Comparison of ENCODE assay signal across 11 cellular contexts in genomic region chr3:18649666-18650363, GRCh38.
A peak's percentile ranks its signal among the peaks of the same experiment; 100 is the strongest.
DNase-seq lines count a peak whose midpoint lies in the region; ATAC-seq, FAIRE-seq and TF ChIP-seq lines count a peak whose summit lies in the region.
"Had no signal": no experiment of that assay in that cellular context is flagged by ENCODE, and none has a peak within 500 bp of the region (broad histone marks: within the 10 kb centered on the region; RNA-seq: fewer than 3 reads in every experiment).

No MANE protein-coding gene starts in this region.

- no peak for TF ChIP-seq RAD21 in HepG2 (CRISPR knock-in tag; IDR thresholded peaks at IDR 0.05)

- no peaks in the 10 kb centered on the region for H3K27me3 ChIP-seq in HepG2 (ENCODE audit: control insufficient read depth in 1 of 2, insufficient read depth in 2 of 2, low read length in 2 of 2)
- H3K27me3 ChIP-seq in right lobe of liver: no peaks in the 10 kb centered on the region
- no peaks in the 10 kb centered on the region for H3K27me3 ChIP-seq in spleen (replicated peaks in 1 of 7)
- H3K27me3 ChIP-seq in testis: no peaks in the 10 kb centered on the region

- no peaks in the 10 kb centered on the region for H3K36me3 ChIP-seq in HepG2 (replicated peaks in 1 of 2; ENCODE audit: control insufficient read depth in 1 of 2, insufficient read depth in 2 of 2, low read length in 2 of 2)
- no peaks in the 10 kb centered on the region for H3K36me3 ChIP-seq in right lobe of liver
- no peaks in the 10 kb centered on the region for H3K36me3 ChIP-seq in spleen
- no peaks in the 10 kb centered on the region for H3K36me3 ChIP-seq in testis (ENCODE audit: low read depth, missing control alignments)

- BruUV-seq in HepG2 (replicated peaks; lab: Mats Ljungman, UMichigan): no TSS peak

- intact Hi-C loops in HepG2 (cut with micrococcal nuclease; ENCODE audit: unreplicated experiment) (no loop called here), right lobe of liver (cut with DNase I) (no loop called here), spleen (cut with DNase I; ENCODE audit: low total_unique reads) (no loop called here), testis (cut with DNase I; ENCODE audit: low total_unique reads) (no loop called here)

- peaks cover 22% of the 10 kb centered on the region for H3K36me3 Mint-ChIP-seq in activated CD4-positive, alpha-beta memory T cell treated with anti-CD3 and anti-CD28 coated beads, Interleukin-2, amount 10 ng/mL, durations not matched to agents 7 days and 5 days (ENCODE audit: low read depth)

- POLR2A ChIA-PET in HepG2 (lab: Yijun Ruan, JAX): no interaction called here
- POLR2A ChIA-PET in activated CD4-positive, alpha-beta memory T cell treated with anti-CD3 and anti-CD28 coated beads, Interleukin-2, amount 10 ng/mL, durations not matched to agents 7 days and 5 days (lab: Charles Lee): interaction anchor here (0.7 to 5.3 kb wide), 13 partner anchors 7 to 208 kb away, joined by 3 to 26 read pairs (median 7); no protein-coding TSS in a partner anchor

- in situ Hi-C loops in HepG2 (cut with HindIII; ENCODE audit: extremely low pct_ligation_motif_present, low pct_unique_long_range_greater_than_20kb): no loop called here

- H3K27ac ChIP-seq in HepG2 (ENCODE audit: extremely low read length, insufficient read depth, low read length) (no peak overlapping the region), right lobe of liver (no peak overlapping the region), spleen (no peak overlapping the region), testis (no peak overlapping the region)
- H3K27ac ChIP-seq: epithelial cell of prostate had no signal

- no peaks in the 10 kb centered on the region for H4K20me1 ChIP-seq in HepG2 (ENCODE audit: insufficient read depth, low read length)

- H3K27me3 Mint-ChIP-seq in activated CD4-positive, alpha-beta memory T cell treated with anti-CD3 and anti-CD28 coated beads, Interleukin-2, amount 10 ng/mL, durations not matched to agents 7 days and 5 days: no peaks in the 10 kb centered on the region
- no peaks in the 10 kb centered on the region for H3K27me3 Mint-ChIP-seq in stimulated activated naive CD8-positive, alpha-beta T cell treated with anti-CD3 and anti-CD28 coated beads, Interleukin-15, amount 100 ng/mL, for 72 hours

- H2AFZ ChIP-seq in HepG2 (ENCODE audit: low read length): no peak overlapping the region

- no peak for TF ChIP-seq CTCF in HepG2 (CRISPR knock-in tag; IDR thresholded peaks at IDR 0.05)
- TF ChIP-seq CTCF in right lobe of liver (IDR thresholded peaks at IDR 0.05): no peak
- TF ChIP-seq CTCF in spleen (IDR thresholded peaks at IDR 0.05 in 8 of 11, conservative IDR thresholded peaks at IDR 0.05 in 3 of 11): no peak
- no peak for TF ChIP-seq CTCF in testis (IDR thresholded peaks at IDR 0.05)

- peaks cover 86% of the 10 kb centered on the region for H3K4me1 Mint-ChIP-seq in activated CD4-positive, alpha-beta memory T cell treated with anti-CD3 and anti-CD28 coated beads, Interleukin-2, amount 10 ng/mL, durations not matched to agents 7 days and 5 days
- peaks cover 71% of the 10 kb centered on the region for H3K4me1 Mint-ChIP-seq in stimulated activated naive CD8-positive, alpha-beta T cell treated with anti-CD3 and anti-CD28 coated beads, Interleukin-15, amount 100 ng/mL, for 72 hours

- H3K9me3 Mint-ChIP-seq in activated CD4-positive, alpha-beta memory T cell treated with anti-CD3 and anti-CD28 coated beads, Interleukin-2, amount 10 ng/mL, durations not matched to agents 7 days and 5 days: peaks cover 5% of the 10 kb centered on the region
- H3K9me3 Mint-ChIP-seq in stimulated activated naive CD8-positive, alpha-beta T cell treated with anti-CD3 and anti-CD28 coated beads, Interleukin-15, amount 100 ng/mL, for 72 hours: peaks cover 5 to 8% of the 10 kb centered on the region in 2 donors

- H3K4me3 ChIP-seq in HepG2 (replicated peaks in 1 of 3; ENCODE audit: insufficient read depth in 1 of 3, low read depth in 2 of 3, low read length in 3 of 3) (no peak overlapping the region), right lobe of liver (no peak overlapping the region), spleen (no peak overlapping the region), testis (no peak overlapping the region)

- no peak for TF ChIP-seq EP300 in HepG2 (IDR thresholded peaks at IDR 0.05; ENCODE audit: low read depth in 2 of 2, low read length in 2 of 2)
- TF ChIP-seq EP300 in HepG2 (CRISPR knock-in tag; IDR thresholded peaks at IDR 0.05; ENCODE audit: borderline replicate concordance): no peak

- H3K4me1 ChIP-seq in HepG2 (ENCODE audit: insufficient read depth, low read length) (no peaks in the 10 kb centered on the region), right lobe of liver (no peaks in the 10 kb centered on the region), spleen (no peaks in the 10 kb centered on the region), testis (no peaks in the 10 kb centered on the region)

- H3K27ac Mint-ChIP-seq in activated CD4-positive, alpha-beta memory T cell treated with anti-CD3 and anti-CD28 coated beads, Interleukin-2, amount 10 ng/mL, durations not matched to agents 7 days and 5 days: peak overlapping the region; percentile 90
- H3K27ac Mint-ChIP-seq in stimulated activated naive CD8-positive, alpha-beta T cell treated with anti-CD3 and anti-CD28 coated beads, Interleukin-15, amount 100 ng/mL, for 72 hours: peak overlapping the region; percentile 85 to 94

- CTCF ChIA-PET in HepG2 (lab: Yijun Ruan, JAX; ENCODE audit: low intra/inter-chr PET ratio, low total read pairs): no interaction called here
- CTCF ChIA-PET in activated CD4-positive, alpha-beta memory T cell treated with anti-CD3 and anti-CD28 coated beads, Interleukin-2, amount 10 ng/mL, durations not matched to agents 7 days and 5 days (lab: Charles Lee): interaction anchor here (1.2 to 2.8 kb wide), 5 partner anchors 25 to 109 kb away, joined by 3 to 10 read pairs (median 4); no protein-coding TSS in a partner anchor

- WGBS in HepG2 (ENCODE audit: low lambda C conversion rate): 0% methylated on average over 4 of the region's 4 CpGs
- 29% methylated on average over 4 of the region's 4 CpGs for WGBS in right lobe of liver (ENCODE audit: insufficient coverage, low coverage, low lambda C conversion rate, missing lambda C conversion rate)
- 63 to 70% (median 65%) methylated on average over 4 of the region's 4 CpGs for WGBS in spleen, 5 donors
- 49 to 68% methylated on average over 4 of the region's 4 CpGs for whole genome bisulfite sequencing in testis, 2 donors

- TF ChIP-seq POLR2A in HepG2 (IDR thresholded peaks at IDR 0.05; ENCODE audit: insufficient read depth in 1 of 2, low read depth in 2 of 2, low read length in 2 of 2) (no peak), right lobe of liver (IDR thresholded peaks at IDR 0.05) (no peak), spleen (IDR thresholded peaks at IDR 0.05) (no peak), testis (IDR thresholded peaks at IDR 0.05) (no peak)

- H3K9me3 ChIP-seq in HepG2 (ENCODE audit: low read length) (no peaks in the 10 kb centered on the region), right lobe of liver (no peaks in the 10 kb centered on the region), spleen (no peaks in the 10 kb centered on the region), testis (no peaks in the 10 kb centered on the region)

- H3K4me3 Mint-ChIP-seq in activated CD4-positive, alpha-beta memory T cell treated with anti-CD3 and anti-CD28 coated beads, Interleukin-2, amount 10 ng/mL, durations not matched to agents 7 days and 5 days: peak overlapping the region; percentile 25
- peak overlapping the region; percentile 36 to 57 for H3K4me3 Mint-ChIP-seq in stimulated activated naive CD8-positive, alpha-beta T cell treated with anti-CD3 and anti-CD28 coated beads, Interleukin-15, amount 100 ng/mL, for 72 hours

- no peak overlapping the region for H3K9ac ChIP-seq in HepG2 (ENCODE audit: insufficient read depth, low read depth, low read length)

- DNase-seq in HepG2 (ENCODE audit: low spot score) (no peak), right lobe of liver (no peak), spleen (no peak), HPDE6-E6E7 (ENCODE audit: extremely low spot score) (no peak), testis (no peak)
- DNase-seq in activated CD4-positive, alpha-beta memory T cell treated with anti-CD3 and anti-CD28 coated beads, Interleukin-2, amount 10 ng/mL, durations not matched to agents 7 days and 5 days: peak; percentile 61
- DNase-seq in stimulated activated naive CD8-positive, alpha-beta T cell treated with anti-CD3 and anti-CD28 coated beads, Interleukin-15, amount 100 ng/mL, for 72 hours: peak; percentile 54 to 82
- DNase-seq: NCI-H446 treated with DMSO at 0.1 percent for 48 hours had no signal

- no peaks in the 10 kb centered on the region for H3K79me2 ChIP-seq in HepG2 (ENCODE audit: insufficient read depth, low read length)

- no peak for FAIRE-seq in HepG2 (lab: Jason Lieb, UNC)
- FAIRE-seq: H1 had no signal

- no peak for ATAC-seq in HepG2
- ATAC-seq in right lobe of liver: no peak
- peak; percentile 86 for ATAC-seq in HG03039 (IDR thresholded peaks at IDR 0.05; ENCODE audit: unreplicated experiment)
- peak; percentile 93 for ATAC-seq in stimulated activated naive CD8-positive, alpha-beta T cell treated with anti-CD3 and anti-CD28 coated beads, Interleukin-15, amount 100 ng/mL, for 72 hours

- no peak overlapping the region for H3K4me2 ChIP-seq in HepG2 (ENCODE audit: low read depth, low read length)

TF ChIP-seq in HepG2, 621 proteins besides CTCF, POLR2A, EP300 and RAD21:
- no peak for TF ChIP-seq ZNF605 (CRISPR knock-in tag; IDR thresholded peaks at IDR 0.05)
- TF ChIP-seq ZNF569 (CRISPR knock-in tag; IDR thresholded peaks at IDR 0.05; ENCODE audit: borderline replicate concordance): no peak
- TF ChIP-seq CREB1 (IDR thresholded peaks at IDR 0.05): peak; percentile 92
- TF ChIP-seq CREB1 (CRISPR knock-in tag; IDR thresholded peaks at IDR 0.05): no peak
- peak; percentile 68 for TF ChIP-seq ATF7 (IDR thresholded peaks at IDR 0.05)
- no peak for TF ChIP-seq ATF7 (CRISPR knock-in tag; IDR thresholded peaks at IDR 0.05)

Comparison
In these comparisons a context has a peak if more than half of its experiments do, and no peak if none do; other contexts are left out.
1. ATAC-seq: peak in HG03039 (single experiment) and stimulated activated naive CD8-positive, alpha-beta T cell treated with anti-CD3 and anti-CD28 coated beads, Interleukin-15, amount 100 ng/mL, for 72 hours (single experiment); none in HepG2 (single experiment) and right lobe of liver (0 of 4).
2. DNase-seq: peak in activated CD4-positive, alpha-beta memory T cell treated with anti-CD3 and anti-CD28 coated beads, Interleukin-2, amount 10 ng/mL, durations not matched to agents 7 days and 5 days (single experiment) and stimulated activated naive CD8-positive, alpha-beta T cell treated with anti-CD3 and anti-CD28 coated beads, Interleukin-15, amount 100 ng/mL, for 72 hours (2 of 2); none in HepG2 (single experiment), right lobe of liver (0 of 3), spleen (single experiment), HPDE6-E6E7 (single experiment) and testis (single experiment).